30 cellular contexts compared by ENCODE assay signal in the genomic region with DNA sequence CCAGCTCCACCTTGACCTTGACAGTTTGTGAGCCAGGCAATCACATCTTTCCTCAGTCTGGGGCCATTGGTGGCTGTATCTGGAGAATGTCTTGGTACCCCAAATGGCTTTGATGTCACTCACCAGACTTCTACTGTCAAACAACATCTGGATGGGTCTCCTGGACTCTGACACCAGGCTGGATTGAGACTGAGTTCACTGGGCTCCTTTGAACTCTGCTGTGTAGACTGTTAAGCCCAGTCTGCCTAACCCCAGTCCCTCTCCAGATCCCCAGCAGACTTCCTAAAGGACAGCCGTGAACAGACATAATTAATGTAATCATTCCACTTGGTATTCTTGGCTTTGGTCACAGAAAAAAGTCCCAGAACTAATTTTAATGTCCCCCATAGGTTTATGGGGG.
"Had no signal": no experiment of that assay in that cellular context is flagged by ENCODE, and none has a peak within 500 bp of the region (broad histone marks: within the 10 kb centered on the region; RNA-seq: fewer than 3 reads in every experiment).

No MANE protein-coding gene starts in this region.

- H3K27ac ChIP-seq: neural progenitor cell, ovary, parathyroid adenoma, psoas muscle, skin epidermis, suprapubic skin, testis, tibial artery, transverse colon, upper lobe of right lung, uterus had no signal

- H3K4me3 Mint-ChIP-seq: naive B cell; natural killer cell; nephron; neural progenitor cell; stimulated activated memory B cell treated with anti-CD40 and anti-IgM and Interleukin-4, amounts not matched to agents 10 μg/mL and 1 μg/mL and 100 μg/mL, for 72 hours; stimulated activated naive CD8-positive, alpha-beta T cell treated with anti-CD3 and anti-CD28 coated beads, Interleukin-15, amount 100 ng/mL, for 72 hours; type B pancreatic cell had no signal

- H3K9me3 ChIP-seq: ovary, psoas muscle, suprapubic skin, testis, tibial artery, transverse colon, upper lobe of right lung, uterus had no signal

- H3K4me1 ChIP-seq: parathyroid adenoma, psoas muscle, uterus had no signal

- H3K36me3 Mint-ChIP-seq: naive B cell; natural killer cell; neural progenitor cell; stimulated activated memory B cell treated with anti-CD40 and anti-IgM and Interleukin-4, amounts not matched to agents 10 μg/mL and 1 μg/mL and 100 μg/mL, for 72 hours; type B pancreatic cell had no signal

- ATAC-seq: natural killer cell; psoas muscle; right cardiac atrium; sciatic nerve; stimulated activated memory B cell treated with anti-CD40 and anti-IgM and Interleukin-4, amounts not matched to agents 10 μg/mL and 1 μg/mL and 100 μg/mL, for 72 hours; stimulated activated naive CD8-positive, alpha-beta T cell treated with anti-CD3 and anti-CD28 coated beads, Interleukin-15, amount 100 ng/mL, for 72 hours; stimulated activated naive CD8-positive, alpha-beta T cell treated with anti-CD3 and anti-CD28 coated beads, Interleukin-15, Interleukin-2, amounts not matched to agents 100 U/mL and 50 U/mL, for 24 hours; upper lobe of right lung had no signal

- H3K27ac Mint-ChIP-seq: natural killer cell; nephron; neural progenitor cell; progenitor cell of endocrine pancreas; stimulated activated memory B cell treated with anti-CD40 and anti-IgM and Interleukin-4, amounts not matched to agents 10 μg/mL and 1 μg/mL and 100 μg/mL, for 72 hours; stimulated activated naive CD8-positive, alpha-beta T cell treated with anti-CD3 and anti-CD28 coated beads, Interleukin-15, amount 100 ng/mL, for 72 hours; type B pancreatic cell had no signal

- DNase-seq: naive B cell; natural killer cell; occipital lobe; ovary; psoas muscle; right cardiac atrium; stimulated activated CD4-positive, alpha-beta T cell treated with anti-CD3 and anti-CD28 coated beads, Interleukin-15, amount 100 ng/mL, for 24 hours; stimulated activated CD4-positive, alpha-beta T cell treated with anti-CD3 and anti-CD28 coated beads, Interleukin-2, amount 100 ng/mL, for 24 hours; stimulated activated CD4-positive, alpha-beta T cell treated with anti-CD3 and anti-CD28 coated beads, Interleukin-2, amount 100 ng/mL, for 48 hours; stimulated activated CD4-positive, alpha-beta T cell treated with anti-CD3 and anti-CD28 coated beads, Interleukin-4, amount 100 ng/mL, for 4 hours; stimulated activated CD8-positive, alpha-beta memory T cell treated with anti-CD3 and anti-CD28 coated beads, Interleukin-4, amount 100 ng/mL, for 48 hours; stimulated activated naive CD4-positive, alpha-beta T cell; stimulated activated naive CD8-positive, alpha-beta T cell treated with anti-CD3 and anti-CD28 coated beads, Interleukin-15, amount 100 ng/mL, for 72 hours; stimulated activated naive CD8-positive, alpha-beta T cell treated with anti-CD3 and anti-CD28 coated beads, Interleukin-15, Interleukin-2, amounts not matched to agents 100 U/mL and 50 U/mL, for 24 hours; substantia nigra; testis; tibial artery; transverse colon; upper lobe of right lung; uterus had no signal

- H3K9me3 Mint-ChIP-seq: naive B cell; natural killer cell; nephron; neural progenitor cell; stimulated activated memory B cell treated with anti-CD40 and anti-IgM and Interleukin-4, amounts not matched to agents 10 μg/mL and 1 μg/mL and 100 μg/mL, for 72 hours; stimulated activated naive CD8-positive, alpha-beta T cell treated with anti-CD3 and anti-CD28 coated beads, Interleukin-15, amount 100 ng/mL, for 72 hours; type B pancreatic cell had no signal

- H3K27me3 ChIP-seq: ovary, testis had no signal

- H3K4me2 ChIP-seq: neural progenitor cell, smooth muscle cell had no signal

- H3K79me2 ChIP-seq: parathyroid adenoma had no signal

- H2AFZ ChIP-seq: neural progenitor cell, parathyroid adenoma had no signal

- H3K4me3 ChIP-seq: neural progenitor cell, ovary, psoas muscle, skin epidermis, smooth muscle cell, suprapubic skin, testis, tibial artery, transverse colon, upper lobe of right lung, uterus had no signal

- H3K4me1 Mint-ChIP-seq: stimulated activated memory B cell treated with anti-CD40 and anti-IgM and Interleukin-4, amounts not matched to agents 10 μg/mL and 1 μg/mL and 100 μg/mL, for 72 hours; stimulated activated naive CD8-positive, alpha-beta T cell treated with anti-CD3 and anti-CD28 coated beads, Interleukin-15, amount 100 ng/mL, for 72 hours had no signal

- H3K36me3 ChIP-seq: neural progenitor cell, ovary, suprapubic skin, tibial artery, transverse colon, upper lobe of right lung, uterus had no signal
